In genomic region chr2:51013060-51013746, GRCh38 we compare ENCODE assay signal across 9 cellular contexts. TPM values are rescaled to one million over a fixed set of nuclear protein-coding genes. Genes with fewer than 3 reads are reported as not detected.
DNase-seq lines count a peak whose midpoint lies in the region; ATAC-seq and TF ChIP-seq lines count a peak whose summit lies in the region.
"Had no signal": no experiment of that assay in that cellular context is flagged by ENCODE, and none has a peak within 500 bp of the region (broad histone marks: within the 10 kb centered on the region; RNA-seq: fewer than 3 reads in every experiment).

No MANE protein-coding gene starts in this region.

- H2AFZ ChIP-seq in H9 (ENCODE audit: low read length) (no peak overlapping the region), neural progenitor cell (replicated peaks) (no peak overlapping the region)

- H3K79me1 ChIP-seq in H9 (ENCODE audit: insufficient read depth, low read depth, low read length, poor library complexity, severe bottlenecking), result no peaks in the 10 kb centered on the region

- H3K4ac ChIP-seq in H9 (ENCODE audit: low read depth, low read length), result no peak overlapping the region

- no peak overlapping the region for H2BK20ac ChIP-seq in H9 (ENCODE audit: low read depth, low read length, poor library complexity, severe bottlenecking)

- H3K36me3 ChIP-seq in neural progenitor cell, result no peaks in the 10 kb centered on the region

- no peak overlapping the region for H3K23ac ChIP-seq in H9 (ENCODE audit: insufficient read length, low read depth, low read length)

- H3K4me1 Mint-ChIP-seq in H9 (peaks cover 50 to 54% of the 10 kb centered on the region in 2 experiments), neural progenitor cell (peaks cover 9% of the 10 kb centered on the region)
- H3K4me1 Mint-ChIP-seq in activated naive CD4-positive, alpha-beta T cell treated with anti-CD3 and anti-CD28 coated beads, Interleukin-2, amount 10 ng/mL, durations not matched to agents 7 days and 5 days, result no peaks in the 10 kb centered on the region
- H3K4me1 Mint-ChIP-seq: memory B cell had no signal

- H3K9ac ChIP-seq in H9 (ENCODE audit: extremely low read depth, insufficient read length, low read length), result no peak overlapping the region
- H3K9ac ChIP-seq in neural progenitor cell, result no peak overlapping the region

- H3K4me2 ChIP-seq in H9 (ENCODE audit: insufficient read depth, insufficient read length, low read length) (peak overlapping the region; percentile 9), neural progenitor cell (no peak overlapping the region)

- no peaks in the 10 kb centered on the region for H3K27me3 ChIP-seq in H9 (ENCODE audit: insufficient read depth, low read length)
- no peaks in the 10 kb centered on the region for H3K27me3 ChIP-seq in neural progenitor cell

- in situ Hi-C loops in T47D (cut with HindIII; ENCODE audit: low pct_unique_long_range_greater_than_20kb, low sequenced_read_pairs), result no loop called here

- H4K91ac ChIP-seq in H9 (ENCODE audit: insufficient read length, low read depth, low read length), result no peak overlapping the region

- H3K4me3 Mint-ChIP-seq in H9, result peak overlapping the region in 1 of 2 experiments; percentile 22; a peak in 1 of 5 replicates
- no peak overlapping the region for H3K4me3 Mint-ChIP-seq in neural progenitor cell
- no peak overlapping the region for H3K4me3 Mint-ChIP-seq in activated naive CD4-positive, alpha-beta T cell treated with anti-CD3 and anti-CD28 coated beads, Interleukin-2, amount 10 ng/mL, durations not matched to agents 7 days and 5 days
- H3K4me3 Mint-ChIP-seq: memory B cell had no signal

- H2BK12ac ChIP-seq in H9 (ENCODE audit: insufficient read length, low read depth, low read length), result no peak overlapping the region

- no peak overlapping the region for H2BK15ac ChIP-seq in H9 (ENCODE audit: low read depth, low read length)

- H3K36me3 Mint-ChIP-seq in H9 (ENCODE audit: insufficient read depth in 1 of 3, low read depth in 3 of 3) (peaks cover 10 to 16% (median 10%) of the 10 kb centered on the region in 3 experiments), neural progenitor cell (no peaks in the 10 kb centered on the region)
- H3K36me3 Mint-ChIP-seq in activated naive CD4-positive, alpha-beta T cell treated with anti-CD3 and anti-CD28 coated beads, Interleukin-2, amount 10 ng/mL, durations not matched to agents 7 days and 5 days, result no peaks in the 10 kb centered on the region
- H3K36me3 Mint-ChIP-seq: memory B cell had no signal

- WGBS in H9 (ENCODE audit: extremely low coverage, insufficient read length, low lambda C conversion rate), result no CpG with 5 or more reads among the region's 4 CpGs

- H3K4me3 ChIP-seq in neural progenitor cell, result no peak overlapping the region

- H3K4me1 ChIP-seq in H9 (ENCODE audit: insufficient read depth, low read length), result peaks cover 2% of the 10 kb centered on the region; the same call in 1 of the 2 replicates
- peaks cover 31% of the 10 kb centered on the region for H3K4me1 ChIP-seq in neural progenitor cell

- H3K27ac ChIP-seq in H9 (ENCODE audit: insufficient read length, low read depth, low read length) (peak overlapping the region; percentile 54), neural progenitor cell (no peak overlapping the region)

- H3T11ph ChIP-seq in H9 (ENCODE audit: low read length), result no peak overlapping the region

- no peak overlapping the region for H2BK120ac ChIP-seq in H9 (ENCODE audit: low read depth, low read length, poor library complexity, severe bottlenecking)

- no peak overlapping the region for H4K5ac ChIP-seq in H9 (ENCODE audit: insufficient read length, low read depth, low read length)

- H4K8ac ChIP-seq in H9 (replicated peaks; ENCODE audit: insufficient read length, low read depth, low read length), result no peak overlapping the region

- no peaks in the 10 kb centered on the region for H3F3A ChIP-seq in neural progenitor cell (ENCODE audit: low read depth)

- H3K9me3 Mint-ChIP-seq in H9, result peaks cover 13 to 15% of the 10 kb centered on the region in 2 experiments
- H3K9me3 Mint-ChIP-seq in neural progenitor cell, result peaks cover 9% of the 10 kb centered on the region
- peaks cover 21% of the 10 kb centered on the region for H3K9me3 Mint-ChIP-seq in activated naive CD4-positive, alpha-beta T cell treated with anti-CD3 and anti-CD28 coated beads, Interleukin-2, amount 10 ng/mL, durations not matched to agents 7 days and 5 days

- H3K79me2 ChIP-seq in H9 (ENCODE audit: insufficient read depth, low read length) (no peaks in the 10 kb centered on the region; the same call in 1 of the 2 replicates), neural progenitor cell (ENCODE audit: low read depth) (no peaks in the 10 kb centered on the region)

- no peaks in the 10 kb centered on the region for H3K27me3 Mint-ChIP-seq in H9 (ENCODE audit: low read depth)
- H3K27me3 Mint-ChIP-seq in neural progenitor cell (ENCODE audit: insufficient read depth, low read depth), result peaks cover 2% of the 10 kb centered on the region
- H3K27me3 Mint-ChIP-seq in activated naive CD4-positive, alpha-beta T cell treated with anti-CD3 and anti-CD28 coated beads, Interleukin-2, amount 10 ng/mL, durations not matched to agents 7 days and 5 days, result no peaks in the 10 kb centered on the region
- H3K27me3 Mint-ChIP-seq: memory B cell had no signal

- H4K20me1 ChIP-seq in H9 (ENCODE audit: control insufficient read depth, insufficient read depth, insufficient read length) (no peaks in the 10 kb centered on the region), neural progenitor cell (ENCODE audit: low read depth) (no peaks in the 10 kb centered on the region)

- H3K18ac ChIP-seq in H9 (ENCODE audit: insufficient read length, low read depth, low read length), result no peak overlapping the region

- H3K23me2 ChIP-seq in H9 (ENCODE audit: insufficient read length, low read depth, low read length, poor library complexity, severe bottlenecking), result no peaks in the 10 kb centered on the region

- no peak overlapping the region for H2AK5ac ChIP-seq in H9 (ENCODE audit: insufficient read length, low read length)

- ATAC-seq in HG02759 (IDR thresholded peaks at IDR 0.05; ENCODE audit: unreplicated experiment) (no peak), GM18517 (IDR thresholded peaks at IDR 0.05; ENCODE audit: unreplicated experiment) (no peak)

- H3K56ac ChIP-seq in H9 (ENCODE audit: insufficient read length, low read depth, low read length), result no peak overlapping the region

- H2BK5ac ChIP-seq in H9 (ENCODE audit: insufficient read length, low read length), result no peak overlapping the region

- H3K9me3 ChIP-seq in H9 (ENCODE audit: control insufficient read depth, low read depth, low read length) (no peaks in the 10 kb centered on the region), neural progenitor cell (ENCODE audit: low read depth) (peaks cover 10% of the 10 kb centered on the region)

- H3K27ac Mint-ChIP-seq in H9, result peak overlapping the region; percentile 53 to 95 (median 86)
- no peak overlapping the region for H3K27ac Mint-ChIP-seq in neural progenitor cell
- H3K27ac Mint-ChIP-seq in activated naive CD4-positive, alpha-beta T cell treated with anti-CD3 and anti-CD28 coated beads, Interleukin-2, amount 10 ng/mL, durations not matched to agents 7 days and 5 days, result no peak overlapping the region
- H3K27ac Mint-ChIP-seq: memory B cell had no signal

- DNase-seq in H9 (peak; percentile 75), NCI-H2227 treated with DMSO at 0.1 percent for 48 hours (lab: John Stamatoyannopoulos, UW) (peak; percentile 40), T47D (ENCODE audit: low read depth in 1 of 2, low spot score in 1 of 2) (peak; percentile 17 to 97), neural progenitor cell (ENCODE audit: low spot score) (peak; percentile 33), SW 1271 (lab: John Stamatoyannopoulos, UW) (no peak)
- DNase-seq in activated naive CD4-positive, alpha-beta T cell treated with anti-CD3 and anti-CD28 coated beads, Interleukin-2, amount 10 ng/mL, durations not matched to agents 7 days and 5 days, result no peak

- CTCF ChIA-PET in activated naive CD4-positive, alpha-beta T cell treated with anti-CD3 and anti-CD28 coated beads, Interleukin-2, amount 10 ng/mL, durations not matched to agents 7 days and 5 days (lab: Charles Lee), result no interaction called here

- no peak overlapping the region for H3K14ac ChIP-seq in H9 (ENCODE audit: insufficient read depth, low read length)

- TF ChIP-seq CTCF in H9 (conservative IDR thresholded peaks at IDR 0.05) (no peak), neural progenitor cell (IDR thresholded peaks at IDR 0.05) (no peak)

RNA-seq across cellular contexts. Expression of gene NRXN1, which starts 18.7 kb away (rescaled TPM):
- 19.2 and 21.9 TPM in 2 replicates for total RNA-seq in H9 (2021)
- total RNA-seq in neural progenitor cell (ENCODE audit: low replicate concordance), result 26.9 and 51.0 TPM in 2 replicates

Comparison
In these comparisons a context has a peak if more than half of its experiments do, and no peak if none do; other contexts are left out.
1. DNase-seq: peak in H9 (single experiment), NCI-H2227 treated with DMSO at 0.1 percent for 48 hours (single experiment), T47D (2 of 2) and neural progenitor cell (single experiment); none in SW 1271 (0 of 2) and activated naive CD4-positive, alpha-beta T cell treated with anti-CD3 and anti-CD28 coated beads, Interleukin-2, amount 10 ng/mL, durations not matched to agents 7 days and 5 days (single experiment).
2. H3K27ac Mint-ChIP-seq: peak in H9 (3 of 3); none in neural progenitor cell (single experiment) and activated naive CD4-positive, alpha-beta T cell treated with anti-CD3 and anti-CD28 coated beads, Interleukin-2, amount 10 ng/mL, durations not matched to agents 7 days and 5 days (single experiment).